ENCODE assay signal across 13 cellular contexts in the genomic region with DNA sequence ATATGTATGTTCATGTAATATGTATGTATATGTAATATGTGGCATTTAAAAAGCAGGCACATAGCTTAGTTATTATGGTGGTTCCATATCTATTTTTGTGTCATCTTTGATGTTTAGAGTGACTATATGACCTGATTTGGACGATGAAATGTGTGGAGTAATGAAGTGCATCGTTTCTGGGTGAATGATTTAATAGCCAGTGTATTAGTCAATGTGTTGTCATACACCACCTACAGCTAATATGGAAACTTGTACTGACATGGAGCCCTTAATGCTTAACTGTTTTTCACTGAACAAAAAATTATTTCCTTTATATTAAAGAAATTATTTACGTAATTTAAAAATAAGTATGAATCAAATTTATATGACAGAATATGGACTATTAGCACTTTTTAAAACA.
DNase-seq lines count a peak whose midpoint lies in the region; TF ChIP-seq lines count a peak whose summit lies in the region.
"Had no signal": no experiment of that assay in that cellular context is flagged by ENCODE, and none has a peak within 500 bp of the region (broad histone marks: within the 10 kb centered on the region; RNA-seq: fewer than 3 reads in every experiment).

No MANE protein-coding gene starts in this region.

- DNase-seq in ELR (ENCODE audit: low read depth): peak; percentile 29
- DNase-seq in RKO (ENCODE audit: low spot score): peak; percentile 18
- peak; percentile 81 for DNase-seq in epithelial cell of esophagus (ENCODE audit: low read depth)
- peak; percentile 40 for DNase-seq in kidney tubule cell (ENCODE audit: low spot score)
- no peak for DNase-seq in NCI-H524 treated with DMSO at 0.1 percent for 48 hours (lab: John Stamatoyannopoulos, UW)
- DNase-seq in glutamatergic neuron: no peak
- no peak for DNase-seq in hepatocyte (ENCODE audit: low spot score)
- DNase-seq: ACHN; CD4-positive, CD25-positive, alpha-beta regulatory T cell; DMS79; GM23248 had no signal

- H3K36me3 ChIP-seq in hepatocyte (replicated peaks; ENCODE audit: insufficient read depth, low read depth): no peaks in the 10 kb centered on the region
- H3K36me3 ChIP-seq: BLaER1 treated with 17β-estradiol and CSF1 and Interleukin-3, amounts not matched to agents 10 nM and 100 nM had no signal

- no peak overlapping the region for H3K4me3 Mint-ChIP-seq in glutamatergic neuron (ENCODE audit: unreplicated experiment)
- H3K4me3 Mint-ChIP-seq: CD4-positive, CD25-positive, alpha-beta regulatory T cell had no signal

- no peak overlapping the region for H3K27ac Mint-ChIP-seq in glutamatergic neuron (ENCODE audit: unreplicated experiment)
- H3K27ac Mint-ChIP-seq: CD4-positive, CD25-positive, alpha-beta regulatory T cell had no signal

- no peaks in the 10 kb centered on the region for H3K4me1 ChIP-seq in hepatocyte (ENCODE audit: insufficient read depth)
- H3K4me1 ChIP-seq: BLaER1 treated with 17β-estradiol and CSF1 and Interleukin-3, amounts not matched to agents 10 nM and 100 nM had no signal

- H2AFZ ChIP-seq in hepatocyte: no peak overlapping the region
- H2AFZ ChIP-seq: GM23248 had no signal

- no peaks in the 10 kb centered on the region for H3K9me3 ChIP-seq in hepatocyte (ENCODE audit: low read depth)
- H3K9me3 ChIP-seq: BLaER1 treated with 17β-estradiol and CSF1 and Interleukin-3, amounts not matched to agents 10 nM and 100 nM had no signal

- no peaks in the 10 kb centered on the region for H4K20me1 ChIP-seq in hepatocyte (ENCODE audit: insufficient read depth, poor library complexity, severe bottlenecking)
- H4K20me1 ChIP-seq: BLaER1 treated with 17β-estradiol and CSF1 and Interleukin-3, amounts not matched to agents 10 nM and 100 nM had no signal

- H3K27me3 ChIP-seq in hepatocyte: no peaks in the 10 kb centered on the region
- H3K27me3 ChIP-seq: BLaER1 treated with 17β-estradiol and CSF1 and Interleukin-3, amounts not matched to agents 10 nM and 100 nM had no signal

- TF ChIP-seq CTCF in epithelial cell of esophagus (IDR thresholded peaks at IDR 0.05; ENCODE audit: insufficient read depth, low read depth, low read length, missing control alignments) (no peak), glutamatergic neuron (IDR thresholded peaks at IDR 0.05; ENCODE audit: partially characterized antibody, unreplicated experiment) (no peak), hepatocyte (IDR thresholded peaks at IDR 0.05; ENCODE audit: poor library complexity) (no peak)

- H3K4me3 ChIP-seq in epithelial cell of esophagus (ENCODE audit: low read length): no peak overlapping the region
- H3K4me3 ChIP-seq in hepatocyte: no peak overlapping the region
- H3K4me3 ChIP-seq: BLaER1 treated with 17β-estradiol and CSF1 and Interleukin-3, amounts not matched to agents 10 nM and 100 nM; GM23248 had no signal

- H3K9me2 ChIP-seq in hepatocyte (replicated peaks; ENCODE audit: insufficient read depth): no peaks in the 10 kb centered on the region

- 81% methylated on average over 3 of the region's 3 CpGs for WGBS in hepatocyte (ENCODE audit: low lambda C conversion rate, missing lambda C conversion rate)

- no peaks in the 10 kb centered on the region for H3K9me3 Mint-ChIP-seq in glutamatergic neuron (ENCODE audit: unreplicated experiment)
- H3K9me3 Mint-ChIP-seq: CD4-positive, CD25-positive, alpha-beta regulatory T cell had no signal

- H3K79me2 ChIP-seq in hepatocyte: no peaks in the 10 kb centered on the region

- H3K36me3 Mint-ChIP-seq in glutamatergic neuron (ENCODE audit: unreplicated experiment): no peaks in the 10 kb centered on the region
- H3K36me3 Mint-ChIP-seq: CD4-positive, CD25-positive, alpha-beta regulatory T cell had no signal

- no peak overlapping the region for H3K27ac ChIP-seq in hepatocyte
- H3K27ac ChIP-seq: BLaER1 treated with 17β-estradiol and CSF1 and Interleukin-3, amounts not matched to agents 10 nM and 100 nM; GM23248; HL-60 had no signal

- H3K4me1 Mint-ChIP-seq in glutamatergic neuron (ENCODE audit: low read depth, unreplicated experiment): no peaks in the 10 kb centered on the region
- H3K4me1 Mint-ChIP-seq: CD4-positive, CD25-positive, alpha-beta regulatory T cell had no signal

- H3K27me3 Mint-ChIP-seq in glutamatergic neuron (ENCODE audit: unreplicated experiment): no peaks in the 10 kb centered on the region
- H3K27me3 Mint-ChIP-seq: CD4-positive, CD25-positive, alpha-beta regulatory T cell had no signal

- H3K4me2 ChIP-seq in hepatocyte: no peak overlapping the region
- H3K4me2 ChIP-seq: BLaER1 treated with 17β-estradiol and CSF1 and Interleukin-3, amounts not matched to agents 10 nM and 100 nM had no signal

Comparison
In these comparisons a context has a peak if more than half of its experiments do, and no peak if none do; other contexts are left out.
1. DNase-seq: peak in ELR (single experiment), RKO (single experiment), epithelial cell of esophagus (single experiment) and kidney tubule cell (single experiment); none in NCI-H524 treated with DMSO at 0.1 percent for 48 hours (single experiment), glutamatergic neuron (single experiment) and hepatocyte (single experiment).